Comparison of ENCODE assay signal across 8 cellular contexts in genomic region chr11:65440831-65441499, GRCh38. TPM values are rescaled to one million over a fixed set of nuclear protein-coding genes. Genes with fewer than 3 reads are reported as not detected.
DNase-seq lines count a peak whose midpoint lies in the region; ATAC-seq and TF ChIP-seq lines count a peak whose summit lies in the region.

No MANE protein-coding gene starts in this region.

- H3K36me3 Mint-ChIP-seq in activated T-cell treated with anti-CD3 and anti-CD28 coated beads, Interleukin-2, amount 50 U/mL, for 24 hours (ENCODE audit: low read depth): peaks cover 82% of the 10 kb centered on the region
- peaks cover 24% of the 10 kb centered on the region for H3K36me3 Mint-ChIP-seq in activated naive CD8-positive, alpha-beta T cell treated with anti-CD3 and anti-CD28 coated beads, Interleukin-2, amount 10 ng/mL, durations not matched to agents 7 days and 5 days
- H3K36me3 Mint-ChIP-seq in mesothelial cell of epicardium: peaks cover 33% of the 10 kb centered on the region

- peak overlapping the region; percentile 30 for H3K4me3 Mint-ChIP-seq in activated T-cell treated with anti-CD3 and anti-CD28 coated beads, Interleukin-2, amount 50 U/mL, for 24 hours
- peak overlapping the region; percentile 42 for H3K4me3 Mint-ChIP-seq in activated naive CD8-positive, alpha-beta T cell treated with anti-CD3 and anti-CD28 coated beads, Interleukin-2, amount 10 ng/mL, durations not matched to agents 7 days and 5 days
- H3K4me3 Mint-ChIP-seq in mesothelial cell of epicardium: no peak overlapping the region

- TF ChIP-seq CTCF in mesothelial cell of epicardium (IDR thresholded peaks at IDR 0.05; ENCODE audit: unreplicated experiment): no peak
- no peak for TF ChIP-seq CTCF in GM20000 (IDR thresholded peaks at IDR 0.05; ENCODE audit: extremely low read depth, missing control alignments)

- no peaks in the 10 kb centered on the region for H3K9me3 Mint-ChIP-seq in activated T-cell treated with anti-CD3 and anti-CD28 coated beads, Interleukin-2, amount 50 U/mL, for 24 hours
- no peaks in the 10 kb centered on the region for H3K9me3 Mint-ChIP-seq in activated naive CD8-positive, alpha-beta T cell treated with anti-CD3 and anti-CD28 coated beads, Interleukin-2, amount 10 ng/mL, durations not matched to agents 7 days and 5 days
- no peaks in the 10 kb centered on the region for H3K9me3 Mint-ChIP-seq in mesothelial cell of epicardium

- POLR2A ChIA-PET in activated naive CD8-positive, alpha-beta T cell treated with anti-CD3 and anti-CD28 coated beads, Interleukin-2, amount 10 ng/mL, durations not matched to agents 7 days and 5 days (lab: Charles Lee): interaction anchor here (0.8 to 2.1 kb wide), 5 partner anchors 16 to 56 kb away, joined by 3 to 14 read pairs (median 4); no protein-coding TSS in a partner anchor

- DNase-seq in activated T-cell treated with anti-CD3 and anti-CD28 coated beads, Interleukin-2, amount 50 U/mL, for 24 hours: no peak
- DNase-seq in activated T-cell treated with anti-CD3 and anti-CD28 coated beads, Interleukin-2, amount 50 U/mL, for 1 hour: no peak
- peak; percentile 22 for DNase-seq in activated naive CD8-positive, alpha-beta T cell treated with anti-CD3 and anti-CD28 coated beads, Interleukin-2, amount 10 ng/mL, durations not matched to agents 7 days and 5 days
- DNase-seq in mesothelial cell of epicardium (ENCODE audit: low spot score in 2 of 2, unreplicated experiment in 2 of 2): no peak
- no peak for DNase-seq in nucleus accumbens (lab: John Stamatoyannopoulos, UW)
- no peak for DNase-seq in GM20000 (ENCODE audit: low spot score)
- no peak for DNase-seq in stimulated activated naive CD4-positive, alpha-beta T cell (lab: John Stamatoyannopoulos, UW)

- H3K27me3 Mint-ChIP-seq in activated T-cell treated with anti-CD3 and anti-CD28 coated beads, Interleukin-2, amount 50 U/mL, for 24 hours: no peaks in the 10 kb centered on the region
- H3K27me3 Mint-ChIP-seq in activated naive CD8-positive, alpha-beta T cell treated with anti-CD3 and anti-CD28 coated beads, Interleukin-2, amount 10 ng/mL, durations not matched to agents 7 days and 5 days: no peaks in the 10 kb centered on the region
- no peaks in the 10 kb centered on the region for H3K27me3 Mint-ChIP-seq in mesothelial cell of epicardium (ENCODE audit: low read depth)

- peak; percentile 52 for ATAC-seq in HG03520 (IDR thresholded peaks at IDR 0.05; ENCODE audit: unreplicated experiment)
- peak; percentile 11 for ATAC-seq in activated naive CD8-positive, alpha-beta T cell treated with anti-CD3 and anti-CD28 coated beads, Interleukin-2, amount 10 ng/mL, durations not matched to agents 7 days and 5 days (ENCODE audit: low read depth)

- H3K27ac Mint-ChIP-seq in activated T-cell treated with anti-CD3 and anti-CD28 coated beads, Interleukin-2, amount 50 U/mL, for 24 hours: peak overlapping the region; percentile 93
- H3K27ac Mint-ChIP-seq in activated naive CD8-positive, alpha-beta T cell treated with anti-CD3 and anti-CD28 coated beads, Interleukin-2, amount 10 ng/mL, durations not matched to agents 7 days and 5 days: peak overlapping the region; percentile 74
- H3K27ac Mint-ChIP-seq in mesothelial cell of epicardium: peak overlapping the region; percentile 72

- H3K4me1 Mint-ChIP-seq in activated T-cell treated with anti-CD3 and anti-CD28 coated beads, Interleukin-2, amount 50 U/mL, for 24 hours (ENCODE audit: low read depth): peaks cover 71% of the 10 kb centered on the region
- peaks cover 44% of the 10 kb centered on the region for H3K4me1 Mint-ChIP-seq in activated naive CD8-positive, alpha-beta T cell treated with anti-CD3 and anti-CD28 coated beads, Interleukin-2, amount 10 ng/mL, durations not matched to agents 7 days and 5 days
- peaks cover 24% of the 10 kb centered on the region for H3K4me1 Mint-ChIP-seq in mesothelial cell of epicardium

RNA-seq across cellular contexts. Expression of gene NEAT1, which starts 18.4 kb away (rescaled TPM):
- total RNA-seq in activated naive CD8-positive, alpha-beta T cell treated with anti-CD3 and anti-CD28 coated beads, Interleukin-2, amount 10 ng/mL, durations not matched to agents 7 days and 5 days: 100 to 1,000 TPM; 402 to 407 TPM
- total RNA-seq in mesothelial cell of epicardium: 236 to 269 TPM (median 246 TPM) in 3 replicates

RNA-seq across cellular contexts. Expression of gene FRMD8, which starts 54.5 kb away (rescaled TPM):
- total RNA-seq in activated naive CD8-positive, alpha-beta T cell treated with anti-CD3 and anti-CD28 coated beads, Interleukin-2, amount 10 ng/mL, durations not matched to agents 7 days and 5 days: 10 to 100 TPM; 51.5 to 55.4 TPM
- 23.5 to 26.4 TPM (median 25.0 TPM) in 3 replicates for total RNA-seq in mesothelial cell of epicardium

RNA-seq across cellular contexts. Expression of gene MALAT1, which starts 57.9 kb away (rescaled TPM):
- over 10,000 TPM; 13,719 to 14,448 TPM for total RNA-seq in activated naive CD8-positive, alpha-beta T cell treated with anti-CD3 and anti-CD28 coated beads, Interleukin-2, amount 10 ng/mL, durations not matched to agents 7 days and 5 days
- total RNA-seq in mesothelial cell of epicardium: 15,343 to 16,172 TPM (median 16,018 TPM) in 3 replicates

RNA-seq across cellular contexts. Expression of gene SLC25A45, which starts 58.5 kb away (rescaled TPM):
- total RNA-seq in activated naive CD8-positive, alpha-beta T cell treated with anti-CD3 and anti-CD28 coated beads, Interleukin-2, amount 10 ng/mL, durations not matched to agents 7 days and 5 days: 10 to 100 TPM; 25.5 to 29.6 TPM
- 3.9 to 4.7 TPM (median 4.7 TPM) in 3 replicates for total RNA-seq in mesothelial cell of epicardium
